In genomic region chr3:115165701-115166100, GRCh38 we compare ENCODE assay signal across 18 cellular contexts. TPM values are rescaled to one million over a fixed set of nuclear protein-coding genes. Genes with fewer than 3 reads are reported as not detected.
DNase-seq lines count a peak whose midpoint lies in the region; ATAC-seq, FAIRE-seq and TF ChIP-seq lines count a peak whose summit lies in the region.
"Had no signal": no experiment of that assay in that cellular context is flagged by ENCODE, and none has a peak within 500 bp of the region (broad histone marks: within the 10 kb centered on the region; RNA-seq: fewer than 3 reads in every experiment).

No MANE protein-coding gene starts in this region.

- H3K9ac ChIP-seq in PC-3 (ENCODE audit: low read length) = no peak overlapping the region

- TF ChIP-seq CTCF in PC-3 (conservative IDR thresholded peaks at IDR 0.05; ENCODE audit: low read depth, low read length) (no peak), RWPE1 (conservative IDR thresholded peaks at IDR 0.05; ENCODE audit: low read depth) (no peak)

- intact Hi-C loops in PC-3 (cut with micrococcal nuclease) = no loop called here

- no peaks in the 10 kb centered on the region for H3K27me3 ChIP-seq in PC-3 (ENCODE audit: low read length)
- H3K27me3 ChIP-seq in small intestine (ENCODE audit: control insufficient read depth in 2 of 2, insufficient read depth in 2 of 2, low read length in 2 of 2) = no peaks in the 10 kb centered on the region
- H3K27me3 ChIP-seq: gastroesophageal sphincter had no signal

- H3K4me1 ChIP-seq in PC-3 (ENCODE audit: insufficient read depth, low read length) = no peaks in the 10 kb centered on the region
- H3K4me1 ChIP-seq in small intestine (ENCODE audit: control insufficient read depth in 2 of 2, insufficient read depth in 1 of 2, low read depth in 1 of 2, low read length in 1 of 2) = peaks cover 0 to 4% of the 10 kb centered on the region in 2 donors
- H3K4me1 ChIP-seq: A549, gastroesophageal sphincter, left ventricle myocardium inferior had no signal

- no peaks in the 10 kb centered on the region for H3K79me2 ChIP-seq in PC-3 (ENCODE audit: low read length)

- H3K27ac Mint-ChIP-seq in activated CD8-positive, alpha-beta memory T cell treated with anti-CD3 and anti-CD28 coated beads, Interleukin-2, amount 10 ng/mL, durations not matched to agents 7 days and 5 days = peak overlapping the region; percentile 76

- H3K4me3 ChIP-seq in PC-3 (ENCODE audit: low read length) (no peak overlapping the region), small intestine (ENCODE audit: low read depth in 1 of 2, low read length in 2 of 2) (no peak overlapping the region)
- H3K4me3 ChIP-seq: A549, gastroesophageal sphincter, left ventricle myocardium inferior had no signal

- H3K27ac ChIP-seq in PC-3 (ENCODE audit: low read length) = no peak overlapping the region
- peak overlapping the region in 1 of 2 donors; percentile 70 for H3K27ac ChIP-seq in small intestine (ENCODE audit: low read depth in 1 of 2, low read length in 1 of 2)
- no peak overlapping the region for H3K27ac ChIP-seq in RWPE1
- H3K27ac ChIP-seq: A549, gastroesophageal sphincter, left ventricle myocardium inferior, WERI-Rb-1 had no signal

- WGBS in small intestine, 3 donors = 67 to 81% (median 68%) methylated on average over 3 of the region's 3 CpGs

- H2AFZ ChIP-seq in PC-3 (ENCODE audit: low read length) = no peak overlapping the region

- H3K4me1 Mint-ChIP-seq in activated CD8-positive, alpha-beta memory T cell treated with anti-CD3 and anti-CD28 coated beads, Interleukin-2, amount 10 ng/mL, durations not matched to agents 7 days and 5 days = peaks cover 41% of the 10 kb centered on the region

- H3K36me3 ChIP-seq in PC-3 (ENCODE audit: low read depth, low read length) (no peaks in the 10 kb centered on the region), small intestine (ENCODE audit: control insufficient read depth in 2 of 2, insufficient read depth in 2 of 2, low read length in 2 of 2) (no peaks in the 10 kb centered on the region)
- H3K36me3 ChIP-seq: gastroesophageal sphincter, left ventricle myocardium inferior, WERI-Rb-1 had no signal

- no TSS peak for BruUV-seq in PC-3 (replicated peaks; lab: Mats Ljungman, UMichigan)

- no peaks in the 10 kb centered on the region for H3F3A ChIP-seq in PC-3 (ENCODE audit: low read length, unreplicated experiment)

- peak; percentile 62 for ATAC-seq in activated CD8-positive, alpha-beta memory T cell treated with anti-CD3 and anti-CD28 coated beads, Interleukin-2, amount 10 ng/mL, durations not matched to agents 7 days and 5 days
- ATAC-seq in PC-3 = peak; percentile 22; the same call in 1 of the 2 replicates
- no peak for ATAC-seq in GM19351 (IDR thresholded peaks at IDR 0.05; ENCODE audit: unreplicated experiment)
- ATAC-seq: A549, gastroesophageal sphincter, Panc1 had no signal

- no peaks in the 10 kb centered on the region for H3K9me2 ChIP-seq in PC-3 (replicated peaks; ENCODE audit: low read length)

- CTCF ChIA-PET in activated CD8-positive, alpha-beta memory T cell treated with anti-CD3 and anti-CD28 coated beads, Interleukin-2, amount 10 ng/mL, durations not matched to agents 7 days and 5 days (lab: Charles Lee) = interaction anchor here (1.0 to 5.3 kb wide), 6 partner anchors 10 to 619 kb away, joined by 3 to 30 read pairs (median 6); partner anchors contain the start of gene ZBTB20
- CTCF ChIA-PET in PC-3 (lab: Charles Lee) (no interaction called here), RWPE1 (lab: Yijun Ruan, JAX) (no interaction called here)

- H3K27me3 Mint-ChIP-seq in activated CD8-positive, alpha-beta memory T cell treated with anti-CD3 and anti-CD28 coated beads, Interleukin-2, amount 10 ng/mL, durations not matched to agents 7 days and 5 days = no peaks in the 10 kb centered on the region

- no peaks in the 10 kb centered on the region for H4K20me1 ChIP-seq in PC-3 (ENCODE audit: low read length)

- FAIRE-seq in small intestine (lab: Jason Lieb, UNC) (no peak), frontal cortex (lab: Jason Lieb, UNC) (no peak)
- FAIRE-seq: endometrium had no signal

- POLR2A ChIA-PET in PC-3 (lab: Charles Lee; ENCODE audit: unreplicated experiment) = interaction anchor here (1.0 kb wide), 1 partner anchor 19 kb away, joined by 9 read pairs; the partner anchor contains the start of gene ZBTB20
- POLR2A ChIA-PET in RWPE1 (lab: Yijun Ruan, JAX; ENCODE audit: low non-redundant PET) = no interaction called here

- H3K4me2 ChIP-seq in PC-3 (ENCODE audit: low read length) = no peak overlapping the region
- H3K4me2 ChIP-seq: A549 had no signal

- H3K4me3 Mint-ChIP-seq in activated CD8-positive, alpha-beta memory T cell treated with anti-CD3 and anti-CD28 coated beads, Interleukin-2, amount 10 ng/mL, durations not matched to agents 7 days and 5 days = no peak overlapping the region

- no peaks in the 10 kb centered on the region for H3K9me3 ChIP-seq in PC-3 (ENCODE audit: low read length)
- H3K9me3 ChIP-seq in small intestine (ENCODE audit: control insufficient read depth, low read depth) = no peaks in the 10 kb centered on the region
- H3K9me3 ChIP-seq: A549, gastroesophageal sphincter, left ventricle myocardium inferior had no signal

- DNase-seq in activated CD8-positive, alpha-beta memory T cell treated with anti-CD3 and anti-CD28 coated beads, Interleukin-2, amount 10 ng/mL, durations not matched to agents 7 days and 5 days = no peak
- no peak for DNase-seq in activated CD8-positive, alpha-beta memory T cell treated with anti-CD3 and anti-CD28 coated beads, Interleukin-2, amount 50 U/mL, for 48 hours
- DNase-seq in PC-3 (no peak), small intestine (peak; percentile 14), frontal cortex (ENCODE audit: low spot score in 2 of 2) (no peak), RWPE1 (ENCODE audit: low spot score) (no peak)
- DNase-seq in central memory CD4-positive, alpha-beta T cell = peak; percentile 31
- DNase-seq: COR-L47, KG1, left ventricle myocardium inferior, NCI-H1105 treated with DMSO at 0.1 percent for 48 hours, NCI-H748 treated with DMSO at 0.1 percent for 48 hours, WERI-Rb-1 had no signal

- no peaks in the 10 kb centered on the region for H3K9me3 Mint-ChIP-seq in activated CD8-positive, alpha-beta memory T cell treated with anti-CD3 and anti-CD28 coated beads, Interleukin-2, amount 10 ng/mL, durations not matched to agents 7 days and 5 days (ENCODE audit: low read depth)

- peaks cover 6% of the 10 kb centered on the region for H3K36me3 Mint-ChIP-seq in activated CD8-positive, alpha-beta memory T cell treated with anti-CD3 and anti-CD28 coated beads, Interleukin-2, amount 10 ng/mL, durations not matched to agents 7 days and 5 days

RNA-seq across cellular contexts. Expression of gene ZBTB20, which starts 18.6 kb away (rescaled TPM):
- 10 to 100 TPM in 1 of 2 experiments, 1 to 10 TPM in 1; 5.6 to 10.2 TPM for total RNA-seq in activated CD8-positive, alpha-beta memory T cell treated with anti-CD3 and anti-CD28 coated beads, Interleukin-2, amount 10 ng/mL, durations not matched to agents 7 days and 5 days
- total RNA-seq in PC-3 (2014; rRNA removed) (1.3 and 3.7 TPM in 2 replicates), frontal cortex (39.9 TPM)
- polyA plus RNA-seq in small intestine = 1 to 10 TPM in 2 of 3 donors, under 1 TPM in 1; 0.27 to 2.2 (median 1.3) TPM

Comparison
In these comparisons a context has a peak if more than half of its experiments do, and no peak if none do; other contexts are left out.
1. DNase-seq: peak in central memory CD4-positive, alpha-beta T cell (single experiment) and small intestine (single experiment); none in activated CD8-positive, alpha-beta memory T cell treated with anti-CD3 and anti-CD28 coated beads, Interleukin-2, amount 10 ng/mL, durations not matched to agents 7 days and 5 days (single experiment), activated CD8-positive, alpha-beta memory T cell treated with anti-CD3 and anti-CD28 coated beads, Interleukin-2, amount 50 U/mL, for 48 hours (single experiment), PC-3 (single experiment), frontal cortex (0 of 2) and RWPE1 (single experiment).